1 cellular context compared by ENCODE assay signal in genomic region chr11:27263046-27263445, GRCh38.
TF ChIP-seq lines count a peak whose summit lies in the region.

No MANE protein-coding gene starts in this region.

TF ChIP-seq in GM23338, 12 proteins besides CTCF, POLR2A, EP300 and RAD21 (continued from another document):
- TF ChIP-seq STAT1 (IDR thresholded peaks at IDR 0.05; ENCODE audit: unreplicated experiment) = no peak
- TF ChIP-seq NANOG (IDR thresholded peaks at IDR 0.05; ENCODE audit: borderline replicate concordance) = no peak
- no peak for TF ChIP-seq REST (IDR thresholded peaks at IDR 0.05; ENCODE audit: unreplicated experiment)
